In genomic region chr4:110092646-110093045, GRCh38 we compare ENCODE assay signal across 26 cellular contexts.
"Had no signal": no experiment of that assay in that cellular context is flagged by ENCODE, and none has a peak within 500 bp of the region (broad histone marks: within the 10 kb centered on the region; RNA-seq: fewer than 3 reads in every experiment).

No MANE protein-coding gene starts in this region.

- H3K27me3 Mint-ChIP-seq: type B pancreatic cell had no signal

- H3K9me3 ChIP-seq: colonic mucosa, esophagus muscularis mucosa, ovary, psoas muscle, sigmoid colon, stomach, thyroid gland had no signal

- H3K4me3 Mint-ChIP-seq: dendritic cell treated with granulocyte-macrophage colony-stimulating factor and Interleukin-4, amounts not matched to agents 40 ng/mL and 50 ng/mL, for 4 days; endodermal cell; immature natural killer cell; naive thymus-derived CD8-positive, alpha-beta T cell; nephron progenitor cell; stimulated activated effector memory CD8-positive, alpha-beta T cell treated with anti-CD3 and anti-CD28 coated beads, Interleukin-12 subunit alpha, Interleukin-12 subunit beta, amount 100 ng/mL, for 72 hours; type B pancreatic cell had no signal

- H3K27ac ChIP-seq: colonic mucosa, esophagus muscularis mucosa, ovary, psoas muscle, sigmoid colon, stomach, thyroid gland had no signal

- DNase-seq: colonic mucosa; effector CD8-positive, alpha-beta T cell; endodermal cell; foreskin melanocyte; hypothalamus; immature natural killer cell; kidney; mesendoderm; midbrain; naive thymus-derived CD8-positive, alpha-beta T cell; nephron progenitor cell; occipital lobe; ovary; posterior cingulate gyrus; psoas muscle; right cardiac atrium; sigmoid colon; stimulated activated CD4-positive, alpha-beta T cell treated with anti-CD3 and anti-CD28 coated beads, Interleukin-2, amount 100 ng/mL, for 24 hours; stimulated activated CD4-positive, alpha-beta T cell treated with anti-CD3 and anti-CD28 coated beads, Interleukin-4, amount 100 ng/mL, for 24 hours; stimulated activated naive CD4-positive, alpha-beta T cell treated with Interleukin-2 at 50 U/mL for 16 hours; stomach; thyroid gland had no signal

- H3K27me3 ChIP-seq: colonic mucosa, esophagus muscularis mucosa, ovary, sigmoid colon, stomach, thyroid gland had no signal

- H3K27ac Mint-ChIP-seq: dendritic cell treated with granulocyte-macrophage colony-stimulating factor and Interleukin-4, amounts not matched to agents 40 ng/mL and 50 ng/mL, for 4 days; endodermal cell; immature natural killer cell; naive thymus-derived CD8-positive, alpha-beta T cell; nephron progenitor cell; stimulated activated effector memory CD8-positive, alpha-beta T cell treated with anti-CD3 and anti-CD28 coated beads, Interleukin-12 subunit alpha, Interleukin-12 subunit beta, amount 100 ng/mL, for 72 hours; type B pancreatic cell had no signal

- H3K4me1 ChIP-seq: colonic mucosa, psoas muscle, thyroid gland had no signal

- H3K4me3 ChIP-seq: colonic mucosa, esophagus muscularis mucosa, ovary, psoas muscle, sigmoid colon, stomach, thyroid gland had no signal

- H3K36me3 ChIP-seq: colonic mucosa, esophagus muscularis mucosa, ovary, sigmoid colon, stomach, thyroid gland had no signal

- H3K9me3 Mint-ChIP-seq: dendritic cell treated with granulocyte-macrophage colony-stimulating factor and Interleukin-4, amounts not matched to agents 40 ng/mL and 50 ng/mL, for 4 days; endodermal cell; immature natural killer cell; naive thymus-derived CD8-positive, alpha-beta T cell; nephron progenitor cell; stimulated activated effector memory CD8-positive, alpha-beta T cell treated with anti-CD3 and anti-CD28 coated beads, Interleukin-12 subunit alpha, Interleukin-12 subunit beta, amount 100 ng/mL, for 72 hours; type B pancreatic cell had no signal
